Comparison of ENCODE assay signal across 8 cellular contexts in the genomic region with DNA sequence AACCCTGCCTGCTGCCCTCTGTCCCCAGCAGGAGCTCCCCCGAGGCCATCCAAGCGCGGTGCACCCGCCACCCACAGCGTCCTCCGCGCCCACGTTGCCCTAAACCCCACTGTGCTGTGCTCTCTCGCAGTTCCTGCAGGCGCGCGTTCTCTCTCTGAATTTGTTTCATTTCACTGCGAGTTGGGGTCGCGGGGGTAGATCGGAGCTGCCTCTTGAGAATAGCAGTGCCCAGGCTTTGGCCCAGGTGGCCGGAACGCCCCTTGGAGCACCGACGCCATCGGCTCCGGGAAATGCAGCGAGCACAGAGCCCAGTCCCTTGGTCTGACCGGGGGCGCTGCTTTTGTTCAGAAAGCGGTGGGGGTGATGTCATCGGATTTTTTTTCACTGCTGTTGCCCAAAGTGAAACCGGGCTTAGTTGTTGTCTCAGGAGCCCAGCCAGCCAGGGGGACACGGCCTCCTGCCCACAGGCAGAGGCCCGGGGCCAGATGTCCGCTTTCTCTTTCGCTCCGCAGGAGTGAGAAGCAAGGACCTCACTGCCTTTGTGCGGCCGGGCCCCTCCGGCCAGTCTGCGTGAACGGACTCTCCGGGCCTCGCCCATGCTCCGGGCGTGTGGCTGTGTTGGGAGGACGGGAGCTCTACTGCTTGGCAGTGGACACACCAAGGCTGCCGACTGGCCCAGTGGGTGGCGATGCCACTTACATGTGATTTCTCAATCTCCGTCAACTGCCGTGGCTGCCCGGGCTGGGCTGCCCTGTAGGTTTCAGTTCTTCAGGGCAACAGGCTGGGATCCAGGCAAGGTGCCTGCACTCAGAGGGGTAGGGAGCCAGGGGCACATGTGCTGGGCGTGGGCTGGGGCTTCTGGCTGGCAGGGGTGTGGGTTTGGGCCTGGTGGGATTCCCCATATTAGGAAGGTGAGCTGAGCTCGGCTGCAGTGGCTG. TPM values are rescaled to one million over a fixed set of nuclear protein-coding genes. Genes with fewer than 3 reads are reported as not detected.
DNase-seq lines count a peak whose midpoint lies in the region; ATAC-seq and TF ChIP-seq lines count a peak whose summit lies in the region.

No MANE protein-coding gene starts in this region.

- TF ChIP-seq CTCF in GM10266 (IDR thresholded peaks at IDR 0.05; ENCODE audit: control insufficient read depth, insufficient read depth, low read depth, missing control alignments) (no peak), fibroblast of pulmonary artery (IDR thresholded peaks at IDR 0.05; ENCODE audit: low read length, missing control alignments) (no peak), nephron progenitor cell (IDR thresholded peaks at IDR 0.05) (no peak), transverse colon (IDR thresholded peaks at IDR 0.05) (no peak)

- peak; percentile 29 for TF ChIP-seq POLR2A in transverse colon (IDR thresholded peaks at IDR 0.05)

- DNase-seq in GM10266 (ENCODE audit: extremely low spot score): peak; percentile 81
- peak; percentile 66 for DNase-seq in NCI-H2227 (lab: John Stamatoyannopoulos, UW; ENCODE audit: unreplicated experiment)
- peak; percentile 9 for DNase-seq in activated effector memory CD4-positive, alpha-beta T cell treated with Interleukin-2 at 50 U/mL for 16 hours
- peak; percentile 93 for DNase-seq in fibroblast of pulmonary artery (ENCODE audit: low read depth)
- DNase-seq in nephron progenitor cell: peak; percentile 35
- DNase-seq in transverse colon: peak; percentile 70
- no peak for DNase-seq in NCI-H1436 treated with DMSO at 0.1 percent for 48 hours (lab: John Stamatoyannopoulos, UW)

- ATAC-seq in HG02588 (IDR thresholded peaks at IDR 0.05; ENCODE audit: unreplicated experiment): peak; percentile 69

- no peaks in the 10 kb centered on the region for H3K9me3 ChIP-seq in transverse colon

- H3K4me1 ChIP-seq in transverse colon: peaks cover 8 to 32% (median 12%) of the 10 kb centered on the region in 4 donors

- H3K27me3 ChIP-seq in transverse colon: no peaks in the 10 kb centered on the region

- H3K27ac ChIP-seq in transverse colon: peak overlapping the region; percentile 87 to 90 (median 88)

- TF ChIP-seq EP300 in transverse colon (IDR thresholded peaks at IDR 0.05; ENCODE audit: low read depth): no peak

- H3K36me3 ChIP-seq in transverse colon: no peaks in the 10 kb centered on the region

- peaks cover 65% of the 10 kb centered on the region for H3K4me1 Mint-ChIP-seq in nephron progenitor cell

- no peaks in the 10 kb centered on the region for H3K27me3 Mint-ChIP-seq in nephron progenitor cell (ENCODE audit: low read depth, poor library complexity)

- intact Hi-C loops in transverse colon (cut with DNase I; ENCODE audit: low total_unique reads): loop anchor here (2.0 kb wide), 1 partner anchor 40 kb away; no protein-coding TSS in a partner anchor

- H3K36me3 Mint-ChIP-seq in nephron progenitor cell (ENCODE audit: low read depth): peaks cover 8% of the 10 kb centered on the region

- H3K4me3 ChIP-seq in fibroblast of pulmonary artery (replicated peaks; ENCODE audit: low read depth, low read length) (peak overlapping the region; percentile 57), transverse colon (peak overlapping the region; percentile 2 to 49 (median 34))

- H3K4me3 Mint-ChIP-seq in nephron progenitor cell: no peak overlapping the region

- H3K9me3 Mint-ChIP-seq in nephron progenitor cell: no peaks in the 10 kb centered on the region

- in situ Hi-C loops in transverse colon (cut with MboI; ENCODE audit: low pct_ligation_motif_present in 1 of 4, low pct_unique_long_range_greater_than_20kb in 1 of 4, low sequenced_read_pairs in 3 of 4): no loop called here

- peak overlapping the region; percentile 98 for H3K27ac Mint-ChIP-seq in nephron progenitor cell

- 50% methylated on average over 44 of the region's 50 CpGs; no CpG with 5 or more reads in 1 of the 2 donors for WGBS in transverse colon (ENCODE audit: low coverage in 1 of 2), 2 donors

RNA-seq across cellular contexts. Expression of a gene that starts 43.2 kb away (rescaled TPM):
- 10 to 100 TPM; 28.0 to 59.9 (median 34.2) TPM for total RNA-seq in transverse colon

RNA-seq across cellular contexts. Expression of a gene that starts 50.1 kb away (rescaled TPM):
- 100 to 1,000 TPM in 1 of 4 donors, 10 to 100 TPM in 3; 36.6 to 111 (median 44.5) TPM for total RNA-seq in transverse colon
